Comparison of ENCODE assay signal across 16 cellular contexts in genomic region chr17:47686276-47686635, GRCh38. TPM values are rescaled to one million over a fixed set of nuclear protein-coding genes. Genes with fewer than 3 reads are reported as not detected.
DNase-seq lines count a peak whose midpoint lies in the region; ATAC-seq, FAIRE-seq and TF ChIP-seq lines count a peak whose summit lies in the region.
"Had no signal": no experiment of that assay in that cellular context is flagged by ENCODE, and none has a peak within 500 bp of the region (broad histone marks: within the 10 kb centered on the region; RNA-seq: fewer than 3 reads in every experiment).

No MANE protein-coding gene starts in this region.

- WGBS in body of pancreas, 2 donors = 71 to 75% methylated on average over 1 of the region's 1 CpG

- no peaks in the 10 kb centered on the region for H3K27me3 Mint-ChIP-seq in activated T-cell treated with anti-CD3 and anti-CD28 coated beads, Interleukin-2, amount 50 U/mL, for 72 hours (ENCODE audit: low read depth)
- no peaks in the 10 kb centered on the region for H3K27me3 Mint-ChIP-seq in activated T-cell treated with anti-CD3 and anti-CD28 coated beads, Interleukin-2, amount 50 U/mL, for 4 hours (ENCODE audit: low read depth)
- no peaks in the 10 kb centered on the region for H3K27me3 Mint-ChIP-seq in endothelial cell (ENCODE audit: unreplicated experiment)
- H3K27me3 Mint-ChIP-seq: activated naive CD8-positive, alpha-beta T cell treated with anti-CD3 and anti-CD28 coated beads, Interleukin-2, amount 10 ng/mL, durations not matched to agents 7 days and 5 days had no signal

- H3K9me3 ChIP-seq in skeletal muscle tissue (ENCODE audit: control insufficient read depth in 3 of 3, low read length in 3 of 3) (no peaks in the 10 kb centered on the region), body of pancreas (no peaks in the 10 kb centered on the region)
- H3K9me3 ChIP-seq: right atrium auricular region had no signal

- no peak overlapping the region for H3K4me3 Mint-ChIP-seq in activated T-cell treated with anti-CD3 and anti-CD28 coated beads, Interleukin-2, amount 50 U/mL, for 72 hours
- no peak overlapping the region for H3K4me3 Mint-ChIP-seq in activated T-cell treated with anti-CD3 and anti-CD28 coated beads, Interleukin-2, amount 50 U/mL, for 4 hours
- no peak overlapping the region for H3K4me3 Mint-ChIP-seq in endothelial cell (ENCODE audit: unreplicated experiment)
- H3K4me3 Mint-ChIP-seq: activated naive CD8-positive, alpha-beta T cell treated with anti-CD3 and anti-CD28 coated beads, Interleukin-2, amount 10 ng/mL, durations not matched to agents 7 days and 5 days; T-helper 1 cell treated with Interleukin-12 subunit alpha and Interleukin-12 subunit beta and Interleukin-4 antibody, amounts not matched to agents 30 μg/mL and 1 μg/mL, for 36 hours had no signal

- H3K27ac ChIP-seq in skeletal muscle tissue (ENCODE audit: low read depth, low read length) (no peak overlapping the region), body of pancreas (peak overlapping the region in 1 of 4 donors; percentile 4)
- H3K27ac ChIP-seq: KMS-11, right atrium auricular region had no signal

- H3K4me3 ChIP-seq in fibroblast of mammary gland (ENCODE audit: control insufficient read depth, low read depth, low read length) (no peak overlapping the region), skeletal muscle tissue (ENCODE audit: low read length in 3 of 3) (no peak overlapping the region), body of pancreas (no peak overlapping the region)
- H3K4me3 ChIP-seq: right atrium auricular region had no signal

- peaks cover 25% of the 10 kb centered on the region for H3K4me1 Mint-ChIP-seq in activated T-cell treated with anti-CD3 and anti-CD28 coated beads, Interleukin-2, amount 50 U/mL, for 72 hours (ENCODE audit: low read depth)
- H3K4me1 Mint-ChIP-seq in activated T-cell treated with anti-CD3 and anti-CD28 coated beads, Interleukin-2, amount 50 U/mL, for 4 hours (ENCODE audit: low read depth) = peaks cover 11% of the 10 kb centered on the region
- peaks cover 7% of the 10 kb centered on the region for H3K4me1 Mint-ChIP-seq in endothelial cell (ENCODE audit: unreplicated experiment)

- FAIRE-seq in RCC 7860 (lab: Jason Lieb, UNC) = peak; percentile 69

- no peak for ATAC-seq in activated T-cell treated with anti-CD3 and anti-CD28 coated beads, Interleukin-2, amount 50 U/mL, for 72 hours (replicated peaks in 1 of 2)
- ATAC-seq in activated T-cell treated with anti-CD3 and anti-CD28 coated beads, Interleukin-2, amount 50 U/mL, for 4 hours = no peak
- no peak for ATAC-seq in body of pancreas

- no peak for DNase-seq in activated T-cell treated with anti-CD3 and anti-CD28 coated beads, Interleukin-2, amount 50 U/mL, for 72 hours
- DNase-seq in activated T-cell treated with anti-CD3 and anti-CD28 coated beads, Interleukin-2, amount 50 U/mL, for 4 hours = no peak
- DNase-seq in RCC 7860 (ENCODE audit: low spot score) = peak; percentile 29
- peak; percentile 71 for DNase-seq in fibroblast of mammary gland (ENCODE audit: low read depth)
- no peak for DNase-seq in DMS153 (lab: John Stamatoyannopoulos, UW)
- DNase-seq in body of pancreas = no peak
- no peak for DNase-seq in endothelial cell (ENCODE audit: low spot score)
- DNase-seq: activated CD4-positive, alpha-beta T cell treated with anti-CD3 and anti-CD28 coated beads, Interleukin-2, amount 50 U/mL, for 4 hours; activated naive CD8-positive, alpha-beta T cell treated with anti-CD3 and anti-CD28 coated beads, Interleukin-2, amount 10 ng/mL, durations not matched to agents 7 days and 5 days; midbrain; NCI-H2107 had no signal

- peaks cover 10 to 39% of the 10 kb centered on the region in 2 donors for H3K36me3 Mint-ChIP-seq in activated T-cell treated with anti-CD3 and anti-CD28 coated beads, Interleukin-2, amount 50 U/mL, for 72 hours (ENCODE audit: insufficient read depth in 2 of 2)
- peaks cover 37% of the 10 kb centered on the region for H3K36me3 Mint-ChIP-seq in activated T-cell treated with anti-CD3 and anti-CD28 coated beads, Interleukin-2, amount 50 U/mL, for 4 hours (ENCODE audit: insufficient read depth)
- H3K36me3 Mint-ChIP-seq in endothelial cell (ENCODE audit: low read depth, unreplicated experiment) = peaks cover 40% of the 10 kb centered on the region

- peak overlapping the region; percentile 27 for H3K27ac Mint-ChIP-seq in activated T-cell treated with anti-CD3 and anti-CD28 coated beads, Interleukin-2, amount 50 U/mL, for 72 hours
- H3K27ac Mint-ChIP-seq in endothelial cell (ENCODE audit: unreplicated experiment) = no peak overlapping the region
- H3K27ac Mint-ChIP-seq: activated naive CD8-positive, alpha-beta T cell treated with anti-CD3 and anti-CD28 coated beads, Interleukin-2, amount 10 ng/mL, durations not matched to agents 7 days and 5 days; T-helper 1 cell treated with Interleukin-12 subunit alpha and Interleukin-12 subunit beta and Interleukin-4 antibody, amounts not matched to agents 30 μg/mL and 1 μg/mL, for 36 hours had no signal

- peaks cover 10 to 18% (median 11%) of the 10 kb centered on the region in 3 donors for H3K36me3 ChIP-seq in skeletal muscle tissue (ENCODE audit: control insufficient read depth in 3 of 3, insufficient read depth in 3 of 3, low read length in 3 of 3)
- H3K36me3 ChIP-seq in body of pancreas (replicated peaks in 1 of 2; ENCODE audit: insufficient read depth in 1 of 2, low read depth in 2 of 2) = peaks cover 0 to 11% of the 10 kb centered on the region in 2 donors

- H3K27me3 ChIP-seq in skeletal muscle tissue (ENCODE audit: control insufficient read depth in 3 of 3, insufficient read depth in 3 of 3, low read length in 3 of 3) = no peaks in the 10 kb centered on the region
- no peaks in the 10 kb centered on the region for H3K27me3 ChIP-seq in body of pancreas
- H3K27me3 ChIP-seq: right atrium auricular region had no signal

- TF ChIP-seq CTCF in fibroblast of mammary gland (conservative IDR thresholded peaks at IDR 0.05; ENCODE audit: control insufficient read depth, insufficient read depth, low read depth, low read length) (no peak), body of pancreas (IDR thresholded peaks at IDR 0.05) (no peak), endothelial cell (IDR thresholded peaks at IDR 0.05; ENCODE audit: unreplicated experiment) (no peak)

- H3K4me1 ChIP-seq in skeletal muscle tissue (ENCODE audit: control insufficient read depth in 3 of 3, insufficient read depth in 3 of 3, low read length in 3 of 3) (peaks cover 19 to 25% (median 24%) of the 10 kb centered on the region in 3 donors), body of pancreas (peaks cover 17% of the 10 kb centered on the region)
- H3K4me1 ChIP-seq: right atrium auricular region had no signal

- peak overlapping the region in 2 of 3 donors; percentile 13 to 35 for H3K9ac ChIP-seq in skeletal muscle tissue (ENCODE audit: low read depth in 1 of 3, low read length in 3 of 3)
- H3K9ac ChIP-seq: KMS-11 had no signal

- intact Hi-C loops in body of pancreas (cut with DNase I) = no loop called here

- TF ChIP-seq POLR2A in body of pancreas (IDR thresholded peaks at IDR 0.05) = no peak

- no peaks in the 10 kb centered on the region for H3K9me3 Mint-ChIP-seq in activated T-cell treated with anti-CD3 and anti-CD28 coated beads, Interleukin-2, amount 50 U/mL, for 72 hours
- no peaks in the 10 kb centered on the region for H3K9me3 Mint-ChIP-seq in activated T-cell treated with anti-CD3 and anti-CD28 coated beads, Interleukin-2, amount 50 U/mL, for 4 hours
- H3K9me3 Mint-ChIP-seq in endothelial cell (ENCODE audit: unreplicated experiment) = no peaks in the 10 kb centered on the region
- H3K9me3 Mint-ChIP-seq: activated naive CD8-positive, alpha-beta T cell treated with anti-CD3 and anti-CD28 coated beads, Interleukin-2, amount 10 ng/mL, durations not matched to agents 7 days and 5 days; T-helper 1 cell treated with Interleukin-12 subunit alpha and Interleukin-12 subunit beta and Interleukin-4 antibody, amounts not matched to agents 30 μg/mL and 1 μg/mL, for 36 hours had no signal

RNA-seq across cellular contexts. Expression of gene TBKBP1, which starts 7.7 kb away (rescaled TPM):
- total RNA-seq in activated T-cell treated with anti-CD3 and anti-CD28 coated beads, Interleukin-2, amount 50 U/mL, for 72 hours = 10 to 100 TPM; 24.2 to 28.7 TPM
- 10 to 100 TPM; 24.4 to 34.7 (median 24.6) TPM for total RNA-seq in activated T-cell treated with anti-CD3 and anti-CD28 coated beads, Interleukin-2, amount 50 U/mL, for 4 hours
- total RNA-seq in skeletal muscle tissue (7.8 TPM), body of pancreas (10 to 100 TPM in 1 of 2 donors, 1 to 10 TPM in 1; 8.0 to 13.2 TPM), endothelial cell (ENCODE audit: unreplicated experiment) (31.4 TPM)

RNA-seq across cellular contexts. Expression of gene KPNB1, which starts 36.5 kb away (rescaled TPM):
- total RNA-seq in activated T-cell treated with anti-CD3 and anti-CD28 coated beads, Interleukin-2, amount 50 U/mL, for 72 hours = 100 to 1,000 TPM; 581 to 729 TPM
- total RNA-seq in activated T-cell treated with anti-CD3 and anti-CD28 coated beads, Interleukin-2, amount 50 U/mL, for 4 hours = 100 to 1,000 TPM; 916 to 992 (median 944) TPM
- total RNA-seq in skeletal muscle tissue (119 TPM), body of pancreas (100 to 1,000 TPM in 1 of 2 donors, 10 to 100 TPM in 1; 73.4 to 137 TPM), endothelial cell (ENCODE audit: unreplicated experiment) (376 TPM)

RNA-seq across cellular contexts. Expression of gene TBX21, which starts 46.8 kb away (rescaled TPM):
- 10 to 100 TPM; 27.9 to 45.5 TPM for total RNA-seq in activated T-cell treated with anti-CD3 and anti-CD28 coated beads, Interleukin-2, amount 50 U/mL, for 72 hours
- total RNA-seq in activated T-cell treated with anti-CD3 and anti-CD28 coated beads, Interleukin-2, amount 50 U/mL, for 4 hours = 100 to 1,000 TPM in 2 of 3 donors, 10 to 100 TPM in 1; 77.8 to 111 (median 101) TPM
- total RNA-seq in skeletal muscle tissue = not detected
- 1 to 10 TPM in 1 of 2 donors, not detected in 1; 1.0 TPM for total RNA-seq in body of pancreas
- 0.21 TPM for total RNA-seq in endothelial cell (ENCODE audit: unreplicated experiment)
- total RNA-seq: dermis microvascular lymphatic vessel endothelial cell had no signal

Comparison
In these comparisons a context has a peak if more than half of its experiments do, and no peak if none do; other contexts are left out.
1. DNase-seq: peak in RCC 7860 (single experiment) and fibroblast of mammary gland (single experiment); none in activated T-cell treated with anti-CD3 and anti-CD28 coated beads, Interleukin-2, amount 50 U/mL, for 72 hours (0 of 2), activated T-cell treated with anti-CD3 and anti-CD28 coated beads, Interleukin-2, amount 50 U/mL, for 4 hours (single experiment), DMS153 (single experiment), body of pancreas (0 of 4) and endothelial cell (single experiment).
2. RNA of gene TBX21, which starts 46.8 kb away (total RNA-seq): 77.8 to 111 TPM in activated T-cell treated with anti-CD3 and anti-CD28 coated beads, Interleukin-2, amount 50 U/mL, for 4 hours and 27.9 to 45.5 TPM in activated T-cell treated with anti-CD3 and anti-CD28 coated beads, Interleukin-2, amount 50 U/mL, for 72 hours; 1.0 TPM in body of pancreas, 0.21 TPM in endothelial cell (single experiment) and not detected in skeletal muscle tissue (single experiment); every median in the first group is over 10 times any median in the second.